In the genomic region with DNA sequence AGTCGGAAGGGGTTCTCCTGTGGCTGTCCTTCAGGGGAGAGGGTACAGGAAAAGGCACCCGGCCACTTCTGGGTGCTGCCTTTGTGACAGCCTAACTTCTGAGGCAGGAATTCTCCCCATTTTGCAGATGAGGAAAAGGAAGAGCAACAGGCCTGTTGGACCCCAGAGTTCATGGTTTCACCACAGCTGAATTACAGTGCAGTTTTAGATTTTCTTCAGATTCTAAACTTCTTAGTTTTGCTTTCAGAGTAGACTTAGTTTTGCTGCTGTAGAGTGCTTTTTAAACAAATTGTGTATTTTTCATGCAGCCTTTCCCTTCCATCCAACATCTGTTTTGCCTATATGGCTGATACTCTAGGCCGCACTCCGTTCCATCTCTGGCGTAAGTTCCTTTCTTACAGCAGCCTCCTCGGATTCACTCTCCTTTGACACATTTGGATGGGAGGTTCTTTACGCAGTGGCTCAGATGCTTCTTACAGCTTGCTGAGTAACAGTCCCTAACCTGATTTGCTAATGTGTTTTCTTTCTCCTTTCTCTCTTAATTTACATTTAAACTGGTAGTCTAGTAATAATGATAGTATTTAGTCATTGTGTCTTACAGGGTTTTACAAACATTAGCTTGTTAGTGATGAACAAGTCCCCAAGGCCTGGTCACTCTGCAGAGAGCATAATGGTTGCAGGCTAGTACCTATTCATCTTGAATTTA, we compare ENCODE assay signal across 13 cellular contexts. TPM values are rescaled to one million over a fixed set of nuclear protein-coding genes. Genes with fewer than 3 reads are reported as not detected.
DNase-seq lines count a peak whose midpoint lies in the region; TF ChIP-seq lines count a peak whose summit lies in the region.
"Had no signal": no experiment of that assay in that cellular context is flagged by ENCODE, and none has a peak within 500 bp of the region (broad histone marks: within the 10 kb centered on the region; RNA-seq: fewer than 3 reads in every experiment).

No MANE protein-coding gene starts in this region.

- DNase-seq in CD14-positive monocyte (ENCODE audit: low spot score) (no peak), fibroblast of mammary gland (ENCODE audit: low read depth) (peak; percentile 69), NCI-H1930 (lab: John Stamatoyannopoulos, UW) (no peak), C1 segment of cervical spinal cord (lab: John Stamatoyannopoulos, UW) (no peak), EL (no peak)
- DNase-seq: GF-D8; islet precursor cell; NCI-H1436; NCI-H526; stimulated activated naive CD4-positive, alpha-beta T cell treated with Interleukin-2 at 50 U/mL for 16 hours had no signal

- TF ChIP-seq CTCF in CD14-positive monocyte (IDR thresholded peaks at IDR 0.05) = no peak
- no peak for TF ChIP-seq CTCF in fibroblast of mammary gland (conservative IDR thresholded peaks at IDR 0.05; ENCODE audit: control insufficient read depth, insufficient read depth, low read depth, low read length)

- peaks cover 14 to 18% of the 10 kb centered on the region in 2 donors for H3K36me3 Mint-ChIP-seq in CD14-positive monocyte
- H3K36me3 Mint-ChIP-seq in IgD-negative memory B cell = peaks cover 4% of the 10 kb centered on the region

- intact Hi-C loops in CD14-positive monocyte (cut with micrococcal nuclease) = no loop called here

- H3K4me3 ChIP-seq in GM08714 (ENCODE audit: low read length) = peak overlapping the region; percentile 24; the same call in 1 of the 2 replicates
- H3K4me3 ChIP-seq in fibroblast of mammary gland (ENCODE audit: control insufficient read depth, low read depth, low read length) = no peak overlapping the region
- H3K4me3 ChIP-seq: K562 had no signal

- H3K9me3 Mint-ChIP-seq in CD14-positive monocyte = no peaks in the 10 kb centered on the region
- H3K9me3 Mint-ChIP-seq in IgD-negative memory B cell = no peaks in the 10 kb centered on the region

- peaks cover 58% of the 10 kb centered on the region for H3K4me1 Mint-ChIP-seq in CD14-positive monocyte
- H3K4me1 Mint-ChIP-seq in IgD-negative memory B cell = peaks cover 63 to 70% (median 63%) of the 10 kb centered on the region in 3 donors

- H3K4me3 Mint-ChIP-seq in CD14-positive monocyte = no peak overlapping the region
- peak overlapping the region; percentile 17 to 93 (median 54) for H3K4me3 Mint-ChIP-seq in IgD-negative memory B cell

- H3K27me3 Mint-ChIP-seq in CD14-positive monocyte (ENCODE audit: low read depth in 3 of 3) (no peaks in the 10 kb centered on the region), IgD-negative memory B cell (peaks cover 2% of the 10 kb centered on the region)

- H3K27ac Mint-ChIP-seq in CD14-positive monocyte (peak overlapping the region in 6 of 7 donors; percentile 49 to 75 (median 61)), IgD-negative memory B cell (peak overlapping the region in 2 of 3 donors; percentile 40 to 87)

RNA-seq across cellular contexts. Expression of a gene that starts 7.8 kb away (rescaled TPM):
- polyA plus RNA-seq in CD14-positive monocyte (10 to 100 TPM; 12.0 to 17.3 TPM), IgD-negative memory B cell (35.3 TPM)

Comparison
In these comparisons a context has a peak if more than half of its experiments do, and no peak if none do; other contexts are left out.
1. H3K4me3 Mint-ChIP-seq: peak in IgD-negative memory B cell (4 of 4); none in CD14-positive monocyte (0 of 2).